ENCODE assay signal across 7 cellular contexts in genomic region chr15:34342737-34343575, GRCh38. TPM values are rescaled to one million over a fixed set of nuclear protein-coding genes. Genes with fewer than 3 reads are reported as not detected.
DNase-seq lines count a peak whose midpoint lies in the region; ATAC-seq, FAIRE-seq and TF ChIP-seq lines count a peak whose summit lies in the region.

Gene NOP10, minus strand, starts transcription at chr15:34343136. Its CDS starts 63 bp downstream, at chr15:34343073.
A gene with protein sequence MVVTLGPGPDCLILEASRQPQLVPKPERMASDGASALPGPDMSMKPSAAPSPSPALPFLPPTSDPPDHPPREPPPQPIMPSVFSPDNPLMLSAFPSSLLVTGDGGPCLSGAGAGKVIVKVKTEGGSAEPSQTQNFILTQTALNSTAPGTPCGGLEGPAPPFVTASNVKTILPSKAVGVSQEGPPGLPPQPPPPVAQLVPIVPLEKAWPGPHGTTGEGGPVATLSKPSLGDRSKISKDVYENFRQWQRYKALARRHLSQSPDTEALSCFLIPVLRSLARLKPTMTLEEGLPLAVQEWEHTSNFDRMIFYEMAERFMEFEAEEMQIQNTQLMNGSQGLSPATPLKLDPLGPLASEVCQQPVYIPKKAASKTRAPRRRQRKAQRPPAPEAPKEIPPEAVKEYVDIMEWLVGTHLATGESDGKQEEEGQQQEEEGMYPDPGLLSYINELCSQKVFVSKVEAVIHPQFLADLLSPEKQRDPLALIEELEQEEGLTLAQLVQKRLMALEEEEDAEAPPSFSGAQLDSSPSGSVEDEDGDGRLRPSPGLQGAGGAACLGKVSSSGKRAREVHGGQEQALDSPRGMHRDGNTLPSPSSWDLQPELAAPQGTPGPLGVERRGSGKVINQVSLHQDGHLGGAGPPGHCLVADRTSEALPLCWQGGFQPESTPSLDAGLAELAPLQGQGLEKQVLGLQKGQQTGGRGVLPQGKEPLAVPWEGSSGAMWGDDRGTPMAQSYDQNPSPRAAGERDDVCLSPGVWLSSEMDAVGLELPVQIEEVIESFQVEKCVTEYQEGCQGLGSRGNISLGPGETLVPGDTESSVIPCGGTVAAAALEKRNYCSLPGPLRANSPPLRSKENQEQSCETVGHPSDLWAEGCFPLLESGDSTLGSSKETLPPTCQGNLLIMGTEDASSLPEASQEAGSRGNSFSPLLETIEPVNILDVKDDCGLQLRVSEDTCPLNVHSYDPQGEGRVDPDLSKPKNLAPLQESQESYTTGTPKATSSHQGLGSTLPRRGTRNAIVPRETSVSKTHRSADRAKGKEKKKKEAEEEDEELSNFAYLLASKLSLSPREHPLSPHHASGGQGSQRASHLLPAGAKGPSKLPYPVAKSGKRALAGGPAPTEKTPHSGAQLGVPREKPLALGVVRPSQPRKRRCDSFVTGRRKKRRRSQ (plus strand): TSS chr15:34343315. CDS start chr15:34343697, 382 bp downstream.

- peak; percentile 96 for FAIRE-seq in GM18507 (lab: Jason Lieb, UNC)

- DNase-seq in GM18507 (ENCODE audit: extremely low spot score, insufficient read length, low read depth) (peak; percentile 77), NCI-H2029 treated with DMSO at 0.1 percent for 48 hours (lab: John Stamatoyannopoulos, UW) (peak; percentile 55), T1000 (lab: John Stamatoyannopoulos, UW) (peak; percentile 68), astrocyte of the spinal cord (ENCODE audit: low read depth, low spot score) (peak; percentile 93), iPS DF 6.9 (ENCODE audit: low read depth, low spot score) (peak; percentile 95), sigmoid colon (peak; percentile 94)

- H3K4me3 ChIP-seq in astrocyte of the spinal cord (ENCODE audit: low read depth, low read length) (peak within 1 kb of the TSS; percentile 90), iPS DF 6.9 (ENCODE audit: low read length) (peak within 1 kb of the TSS; percentile 93; the same call in 1 of the 2 replicates), sigmoid colon (peak within 1 kb of the TSS; percentile 53 to 70 (median 67))

- H3K27ac ChIP-seq in iPS DF 6.9 (ENCODE audit: low read length), result no peak within 1 kb of the TSS
- H3K27ac ChIP-seq in sigmoid colon, result peak within 1 kb of the TSS; percentile 84 to 87 (median 86)

- no peak for TF ChIP-seq EP300 in sigmoid colon (IDR thresholded peaks at IDR 0.05)

- peak; percentile 61 to 71 for TF ChIP-seq POLR2A in sigmoid colon (IDR thresholded peaks at IDR 0.05)

- H3K36me3 ChIP-seq in iPS DF 6.9 (ENCODE audit: control insufficient read depth, insufficient read depth, low read length) (no peaks in the 10 kb centered on the region), sigmoid colon (peaks cover 0 to 19% (median 8%) of the 10 kb centered on the region in 4 donors)

- H3K9me3 ChIP-seq in iPS DF 6.9 (ENCODE audit: control insufficient read depth, insufficient read depth, low read length), result no peaks in the 10 kb centered on the region
- no peaks in the 10 kb centered on the region for H3K9me3 ChIP-seq in sigmoid colon

- peak; percentile 91 for TF ChIP-seq CTCF in astrocyte of the spinal cord (IDR thresholded peaks at IDR 0.05; ENCODE audit: low read depth, low read length)
- TF ChIP-seq CTCF in sigmoid colon (IDR thresholded peaks at IDR 0.05), result peak; percentile 91 to 98 (median 96)

- no peaks in the 10 kb centered on the region for H3K27me3 ChIP-seq in iPS DF 6.9 (ENCODE audit: control insufficient read depth, insufficient read depth, low read length)
- H3K27me3 ChIP-seq in sigmoid colon, result no peaks in the 10 kb centered on the region

- ATAC-seq in HG02981 (IDR thresholded peaks at IDR 0.05; ENCODE audit: unreplicated experiment), result peak; percentile 90

- WGBS in iPS DF 6.9 (ENCODE audit: insufficient coverage, insufficient read length), result no CpG with 5 or more reads among the region's 38 CpGs
- 2% methylated on average over 38 of the region's 38 CpGs for WGBS in sigmoid colon, 2 donors

- intact Hi-C loops in sigmoid colon (cut with DNase I), result loop anchor here (1.0 to 2.0 kb wide), 3 partner anchors 24 to 245 kb away; partner anchors contain the start of genes EMC7 and LPCAT4

- H3K4me1 ChIP-seq in iPS DF 6.9 (ENCODE audit: control insufficient read depth, insufficient read depth, low read length) (peaks cover 2% of the 10 kb centered on the region; the same call in 1 of the 2 replicates), sigmoid colon (peaks cover 0 to 17% (median 11%) of the 10 kb centered on the region in 4 donors)

- in situ Hi-C loops in astrocyte of the spinal cord (cut with HindIII; ENCODE audit: low sequenced_read_pairs), result no loop called here

RNA-seq across cellular contexts. Expression of gene NOP10, which starts in this region (rescaled TPM):
- 100 to 1,000 TPM in 3 of 4 donors, 10 to 100 TPM in 1; 67.6 to 160 (median 118) TPM for total RNA-seq in sigmoid colon
- 100 to 1,000 TPM; 245 to 532 (median 425) TPM for polyA plus RNA-seq in sigmoid colon

RNA-seq across cellular contexts. Expression of the second gene that starts in this region (rescaled TPM):
- not detected for total RNA-seq in sigmoid colon
- polyA plus RNA-seq in sigmoid colon, result under 1 TPM in 1 of 3 donors, not detected in 2; 0.01 TPM
